Comparison of ENCODE assay signal across 8 cellular contexts in the genomic region with DNA sequence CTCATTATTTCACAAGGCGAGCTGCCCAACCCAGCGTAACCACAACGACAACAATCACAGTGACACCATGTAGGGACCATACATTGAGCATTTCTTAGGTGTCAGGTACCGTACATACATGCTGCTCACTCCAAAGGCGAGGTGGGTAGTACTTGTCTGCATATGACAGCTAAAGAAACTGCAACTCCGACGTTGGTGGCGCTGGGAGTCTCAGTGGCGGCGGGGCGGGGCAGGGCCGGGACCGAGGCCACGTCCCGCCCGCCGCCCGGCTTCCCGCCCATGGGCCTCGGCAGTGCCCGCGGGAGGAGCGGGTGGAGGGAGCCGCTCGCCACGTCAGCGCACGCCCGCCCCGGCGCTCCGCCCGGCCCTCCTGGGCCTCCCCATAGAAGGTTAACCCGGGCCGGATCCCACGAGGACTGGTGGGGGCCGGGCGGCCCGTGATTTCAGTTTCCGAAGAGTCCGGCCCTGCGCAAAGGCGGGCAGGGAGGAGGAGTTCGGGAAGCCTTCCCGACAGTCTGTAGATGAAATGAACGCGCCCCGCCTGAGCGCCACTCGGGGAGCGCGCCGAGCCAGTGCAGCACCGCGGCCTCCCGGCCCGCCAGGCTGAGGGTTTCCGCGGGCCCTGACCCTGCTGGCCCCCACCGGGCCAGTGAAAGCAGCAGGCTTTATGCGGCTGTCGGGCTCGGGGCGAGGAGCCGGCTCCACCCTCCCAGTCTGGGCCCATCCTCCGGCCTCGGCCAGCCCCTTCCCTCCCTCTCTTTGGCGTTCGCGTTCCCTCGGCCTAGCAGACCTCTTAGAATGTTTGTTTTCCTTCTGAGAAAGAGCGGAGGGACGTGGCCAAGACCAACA.
DNase-seq lines count a peak whose midpoint lies in the region; ATAC-seq and FAIRE-seq lines count a peak whose summit lies in the region.

No MANE protein-coding gene starts in this region.

- H3K14ac ChIP-seq in neuronal stem cell (ENCODE audit: low read length), result no peak overlapping the region

- H3K9ac ChIP-seq in neuronal stem cell (ENCODE audit: low read depth, low read length, poor library complexity) (peak overlapping the region; percentile 89), subcutaneous abdominal adipose tissue (ENCODE audit: low read length in 5 of 5) (peak overlapping the region; percentile 72 to 97 (median 85))

- H3K27me3 ChIP-seq in SJSA1 (replicated peaks) (no peaks in the 10 kb centered on the region), neuronal stem cell (ENCODE audit: control insufficient read depth in 3 of 3, insufficient read depth in 3 of 3, low read depth in 1 of 3, low read length in 3 of 3) (peaks cover 0 to 32% (median 0%) of the 10 kb centered on the region in 3 experiments), subcutaneous abdominal adipose tissue (ENCODE audit: control insufficient read depth in 5 of 5, insufficient read depth in 4 of 5, low read length in 5 of 5) (no peaks in the 10 kb centered on the region)

- CTCF ChIA-PET in activated naive CD4-positive, alpha-beta T cell treated with anti-CD3 and anti-CD28 coated beads for 36 hours (lab: Charles Lee), result no interaction called here

- H3K4me2 ChIP-seq in neuronal stem cell (ENCODE audit: insufficient read depth, low read length, poor library complexity, severe bottlenecking), result peak overlapping the region; percentile 57

- intact Hi-C loops in activated naive CD4-positive, alpha-beta T cell treated with anti-CD3 and anti-CD28 coated beads for 36 hours (cut with micrococcal nuclease), result loop anchor here (1.0 to 10.0 kb wide), 11 partner anchors 17 to 911 kb away; a partner anchor contains a TSS

- H3K4me1 Mint-ChIP-seq in activated naive CD4-positive, alpha-beta T cell treated with anti-CD3 and anti-CD28 coated beads for 36 hours (ENCODE audit: low read depth), result peaks cover 8% of the 10 kb centered on the region

- peak overlapping the region; percentile 96 for H3K18ac ChIP-seq in neuronal stem cell (ENCODE audit: low read length)

- no peak for FAIRE-seq in HTR-8/SVneo (lab: Jason Lieb, UNC)
- FAIRE-seq in frontal cortex (lab: Jason Lieb, UNC), result no peak

- no peak overlapping the region for H2BK12ac ChIP-seq in neuronal stem cell (ENCODE audit: low read length)

- no peaks in the 10 kb centered on the region for H3K27me3 Mint-ChIP-seq in activated naive CD4-positive, alpha-beta T cell treated with anti-CD3 and anti-CD28 coated beads for 36 hours (ENCODE audit: low read depth)

- H3K9me3 ChIP-seq in SJSA1 (replicated peaks) (no peaks in the 10 kb centered on the region), neuronal stem cell (replicated peaks in 1 of 2; ENCODE audit: control insufficient read depth in 2 of 2, insufficient read depth in 1 of 2, low read depth in 1 of 2, low read length in 2 of 2) (no peaks in the 10 kb centered on the region), subcutaneous abdominal adipose tissue (ENCODE audit: control insufficient read depth in 5 of 5, low read length in 5 of 5) (no peaks in the 10 kb centered on the region)

- DNase-seq in DMS153 treated with DMSO at 0.1 percent for 48 hours (lab: John Stamatoyannopoulos, UW; ENCODE audit: unreplicated experiment) (peak; percentile 74), HTR-8/SVneo (ENCODE audit: insufficient read length, low spot score) (peak; percentile 63), SJSA1 (ENCODE audit: low read depth in 1 of 2, low spot score in 2 of 2) (peak; percentile 94 to 98), frontal cortex (ENCODE audit: low spot score in 2 of 2) (peak; percentile 87 to 88), neuronal stem cell (ENCODE audit: low spot score) (peak; percentile 56)
- DNase-seq in activated naive CD4-positive, alpha-beta T cell treated with anti-CD3 and anti-CD28 coated beads for 36 hours, result peak; percentile 90

- no peak overlapping the region for H3K4ac ChIP-seq in neuronal stem cell (ENCODE audit: low read length)

- H3K36me3 ChIP-seq in SJSA1 (no peaks in the 10 kb centered on the region), neuronal stem cell (replicated peaks in 1 of 2; ENCODE audit: control insufficient read depth in 2 of 2, insufficient read depth in 2 of 2, low read length in 2 of 2) (no peaks in the 10 kb centered on the region), subcutaneous abdominal adipose tissue (ENCODE audit: control insufficient read depth in 5 of 5, insufficient read depth in 5 of 5, low read length in 5 of 5) (no peaks in the 10 kb centered on the region)

- no peak overlapping the region for H4K91ac ChIP-seq in neuronal stem cell (ENCODE audit: low read depth, low read length, poor library complexity)

- H3K79me1 ChIP-seq in neuronal stem cell (ENCODE audit: low read depth, low read length), result no peaks in the 10 kb centered on the region

- peak overlapping the region; percentile 62 for H2BK15ac ChIP-seq in neuronal stem cell (ENCODE audit: low read length)

- peak; percentile 87 for ATAC-seq in GM21423 (IDR thresholded peaks at IDR 0.05; ENCODE audit: unreplicated experiment)

- H3K27ac Mint-ChIP-seq in activated naive CD4-positive, alpha-beta T cell treated with anti-CD3 and anti-CD28 coated beads for 36 hours, result peak overlapping the region; percentile 43

- peak overlapping the region; percentile 48 for H3K4me3 ChIP-seq in SJSA1
- peak overlapping the region; percentile 33 to 70 for H3K4me3 ChIP-seq in neuronal stem cell (ENCODE audit: low read length in 2 of 2)
- peak overlapping the region; percentile 55 to 83 (median 70) for H3K4me3 ChIP-seq in subcutaneous abdominal adipose tissue (ENCODE audit: low read depth in 1 of 5, low read length in 5 of 5)

- H2BK120ac ChIP-seq in neuronal stem cell (ENCODE audit: low read depth, low read length), result no peak overlapping the region

- H3K4me3 Mint-ChIP-seq in activated naive CD4-positive, alpha-beta T cell treated with anti-CD3 and anti-CD28 coated beads for 36 hours, result peak overlapping the region; percentile 71

- H3K4me1 ChIP-seq in SJSA1 (replicated peaks) (peaks cover 30% of the 10 kb centered on the region), neuronal stem cell (ENCODE audit: control insufficient read depth in 2 of 2, insufficient read depth in 1 of 2, low read depth in 1 of 2, low read length in 2 of 2) (peaks cover 0 to 8% of the 10 kb centered on the region in 2 donors), subcutaneous abdominal adipose tissue (ENCODE audit: control insufficient read depth in 5 of 5, insufficient read depth in 5 of 5, low read length in 5 of 5) (peaks cover 4 to 39% (median 37%) of the 10 kb centered on the region in 5 donors)

- no peak overlapping the region for H2BK5ac ChIP-seq in neuronal stem cell (ENCODE audit: low read length)

- H3K23ac ChIP-seq in neuronal stem cell (ENCODE audit: low read depth, low read length, poor library complexity), result no peak overlapping the region

- no peaks in the 10 kb centered on the region for H3K9me3 Mint-ChIP-seq in activated naive CD4-positive, alpha-beta T cell treated with anti-CD3 and anti-CD28 coated beads for 36 hours

- no CpG with 5 or more reads among the region's 73 CpGs for WGBS in neuronal stem cell (ENCODE audit: extremely low coverage in 2 of 2, insufficient read length in 2 of 2, insufficient replicate concordance in 1 of 2), 2 donors

- H2AK5ac ChIP-seq in neuronal stem cell (ENCODE audit: low read depth, low read length), result no peak overlapping the region

- no peak overlapping the region for H4K8ac ChIP-seq in neuronal stem cell (ENCODE audit: low read depth, low read length)

- H3K27ac ChIP-seq in SJSA1 (peak overlapping the region; percentile 94), neuronal stem cell (replicated peaks; ENCODE audit: low read length) (peak overlapping the region; percentile 29), subcutaneous abdominal adipose tissue (ENCODE audit: low read depth, low read length) (peak overlapping the region; percentile 96)

- peak overlapping the region; percentile 79 for H2AFZ ChIP-seq in neuronal stem cell (ENCODE audit: low read length)

- H3K36me3 Mint-ChIP-seq in activated naive CD4-positive, alpha-beta T cell treated with anti-CD3 and anti-CD28 coated beads for 36 hours (ENCODE audit: low read depth), result no peaks in the 10 kb centered on the region

Comparison
In these comparisons a context has a peak if more than half of its experiments do, and no peak if none do; other contexts are left out.
1. Peak in every context shown above with its lines: DNase-seq, ATAC-seq, H3K4me3 ChIP-seq and H3K27ac ChIP-seq.
2. H3K27ac ChIP-seq: peak in every context shown above with its lines; median percentile 96 in subcutaneous abdominal adipose tissue; 94 in SJSA1; 29 in neuronal stem cell.